8 cellular contexts compared by ENCODE assay signal in the genomic region with DNA sequence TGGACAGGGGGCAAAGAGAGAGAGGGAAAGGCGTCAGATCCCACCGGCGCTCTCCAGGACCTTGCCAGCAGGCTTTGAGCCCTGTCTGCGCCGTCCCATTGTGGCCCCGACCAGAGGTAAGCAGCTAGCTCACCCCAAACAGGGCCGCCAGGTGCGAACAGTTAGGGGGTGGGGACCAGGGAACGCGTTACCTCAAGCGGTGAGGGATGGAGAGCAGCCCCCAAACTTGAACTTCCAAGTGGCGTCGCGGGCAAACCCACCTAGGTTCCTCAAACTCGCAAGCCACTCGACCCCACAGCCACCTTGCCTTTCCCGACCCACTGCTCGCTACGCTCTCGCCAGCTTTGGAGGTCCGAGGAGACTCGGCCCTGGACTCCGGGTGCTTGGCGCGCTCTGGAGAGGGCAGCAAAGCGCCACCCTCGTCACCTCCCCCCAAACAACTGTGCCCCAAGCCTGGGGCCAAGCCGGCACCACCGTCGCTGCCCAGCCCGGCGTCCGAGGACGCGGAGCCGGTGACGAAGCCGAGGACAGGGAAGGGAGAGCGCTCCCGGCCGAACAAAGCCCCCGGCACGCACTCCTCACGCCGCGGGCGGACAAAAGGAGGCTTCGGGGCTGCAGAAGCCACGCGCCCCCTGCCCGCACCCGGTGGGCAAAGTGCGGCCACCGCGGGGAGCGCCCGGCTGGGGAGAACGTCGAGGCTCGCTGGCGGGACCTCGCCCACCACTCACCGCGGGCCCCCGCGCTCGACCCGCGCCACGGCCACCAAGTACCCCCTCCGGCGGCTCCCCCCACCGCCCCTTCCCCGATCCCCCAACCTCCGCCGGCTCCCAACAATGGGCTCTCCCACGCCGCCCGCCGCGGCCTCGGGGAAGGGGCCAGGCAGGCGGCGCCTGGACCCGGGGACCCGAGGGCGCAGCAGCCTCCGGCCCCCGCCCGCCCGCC. TPM values are rescaled to one million over a fixed set of nuclear protein-coding genes. Genes with fewer than 3 reads are reported as not detected.
DNase-seq lines count a peak whose midpoint lies in the region; ATAC-seq and TF ChIP-seq lines count a peak whose summit lies in the region.

No MANE protein-coding gene starts in this region.

- H3K9me3 Mint-ChIP-seq in natural killer cell treated with Interleukin-12 subunit alpha and Interleukin-12 subunit beta and Interleukin-15 and Interleukin-18, amount 100 ng/mL, for 72 hours: no peaks in the 10 kb centered on the region

- H3K27ac Mint-ChIP-seq in T-helper 17 cell: peak overlapping the region; percentile 32
- peak overlapping the region; percentile 80 to 87 for H3K27ac Mint-ChIP-seq in natural killer cell treated with Interleukin-12 subunit alpha and Interleukin-12 subunit beta and Interleukin-15 and Interleukin-18, amount 100 ng/mL, for 72 hours

- H3K4me1 Mint-ChIP-seq in T-helper 17 cell: peaks cover 66% of the 10 kb centered on the region
- peaks cover 75 to 77% of the 10 kb centered on the region in 2 donors for H3K4me1 Mint-ChIP-seq in natural killer cell treated with Interleukin-12 subunit alpha and Interleukin-12 subunit beta and Interleukin-15 and Interleukin-18, amount 100 ng/mL, for 72 hours (ENCODE audit: low read depth in 2 of 2)

- no peak for TF ChIP-seq POLR2A in erythroblast (IDR thresholded peaks at IDR 0.05; ENCODE audit: low read length)

- H3K36me3 Mint-ChIP-seq in T-helper 17 cell (ENCODE audit: low read depth): peaks cover 9% of the 10 kb centered on the region
- H3K36me3 Mint-ChIP-seq in natural killer cell treated with Interleukin-12 subunit alpha and Interleukin-12 subunit beta and Interleukin-15 and Interleukin-18, amount 100 ng/mL, for 72 hours: peaks cover 28% of the 10 kb centered on the region

- H3K27me3 Mint-ChIP-seq in T-helper 17 cell: no peaks in the 10 kb centered on the region
- H3K27me3 Mint-ChIP-seq in natural killer cell treated with Interleukin-12 subunit alpha and Interleukin-12 subunit beta and Interleukin-15 and Interleukin-18, amount 100 ng/mL, for 72 hours: no peaks in the 10 kb centered on the region

- ATAC-seq in GM19467 (IDR thresholded peaks at IDR 0.05; ENCODE audit: unreplicated experiment) (peak; percentile 2), T-helper 17 cell (no peak), HG03045 (IDR thresholded peaks at IDR 0.05; ENCODE audit: unreplicated experiment) (no peak), HG02623 (IDR thresholded peaks at IDR 0.05; ENCODE audit: unreplicated experiment) (no peak), GM18520 (IDR thresholded peaks at IDR 0.05; ENCODE audit: unreplicated experiment) (no peak)
- ATAC-seq in natural killer cell treated with Interleukin-12 subunit alpha and Interleukin-12 subunit beta and Interleukin-15 and Interleukin-18, amount 100 ng/mL, for 72 hours: no peak

- H3K4me3 Mint-ChIP-seq in T-helper 17 cell: peak overlapping the region; percentile 86
- peak overlapping the region; percentile 90 for H3K4me3 Mint-ChIP-seq in natural killer cell treated with Interleukin-12 subunit alpha and Interleukin-12 subunit beta and Interleukin-15 and Interleukin-18, amount 100 ng/mL, for 72 hours

- DNase-seq in AG08396 (ENCODE audit: low spot score) (peak; percentile 52), T-helper 17 cell (peak in 2 of 3 donors; percentile 9 to 14), erythroblast (lab: John Stamatoyannopoulos, UW) (peak; percentile 46 to 58)
- DNase-seq in natural killer cell treated with Interleukin-12 subunit alpha and Interleukin-12 subunit beta and Interleukin-15 and Interleukin-18, amount 100 ng/mL, for 72 hours (ENCODE audit: low spot score): no peak

- H3K9me3 ChIP-seq in T-helper 17 cell (ENCODE audit: control insufficient read depth, low read length, poor library complexity, severe bottlenecking): no peaks in the 10 kb centered on the region

RNA-seq across cellular contexts. Expression of a gene that starts 1.0 kb away (rescaled TPM):
- 10 to 100 TPM; 64.9 to 67.4 TPM for total RNA-seq in T-helper 17 cell
- total RNA-seq in natural killer cell treated with Interleukin-12 subunit alpha and Interleukin-12 subunit beta and Interleukin-15 and Interleukin-18, amount 100 ng/mL, for 72 hours: 10 to 100 TPM; 59.0 to 92.1 TPM
